9 cellular contexts compared by ENCODE assay signal in the genomic region with DNA sequence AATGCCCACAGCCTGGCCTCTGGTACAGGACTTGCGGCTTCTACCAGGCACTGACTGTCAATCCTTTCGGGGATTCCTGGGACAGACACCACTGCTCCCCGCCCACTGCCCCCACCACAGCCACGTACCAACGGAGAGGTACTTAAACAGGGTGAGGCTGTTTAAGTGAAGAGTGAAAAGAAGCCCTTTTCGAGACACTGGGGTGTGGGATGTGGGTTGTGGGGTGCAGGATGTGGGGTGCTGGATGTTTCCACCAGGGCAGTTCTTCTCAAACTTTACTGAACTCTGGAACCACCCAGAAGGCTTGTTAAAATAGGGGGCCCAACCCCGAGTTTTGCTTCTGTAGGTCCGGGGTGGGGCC. TPM values are rescaled to one million over a fixed set of nuclear protein-coding genes. Genes with fewer than 3 reads are reported as not detected.
DNase-seq lines count a peak whose midpoint lies in the region; ATAC-seq, FAIRE-seq and TF ChIP-seq lines count a peak whose summit lies in the region.
"Had no signal": no experiment of that assay in that cellular context is flagged by ENCODE, and none has a peak within 500 bp of the region (broad histone marks: within the 10 kb centered on the region; RNA-seq: fewer than 3 reads in every experiment).

No MANE protein-coding gene starts in this region.

- H3K27me3 ChIP-seq in CD8-positive, alpha-beta T cell (ENCODE audit: insufficient read depth, low read length): no peaks in the 10 kb centered on the region
- H3K27me3 ChIP-seq in small intestine (ENCODE audit: control insufficient read depth in 2 of 2, insufficient read depth in 2 of 2, low read length in 2 of 2): no peaks in the 10 kb centered on the region

- H3K4me3 ChIP-seq in CD8-positive, alpha-beta T cell (ENCODE audit: low read depth, low read length): peak overlapping the region; percentile 60
- no peak overlapping the region for H3K4me3 ChIP-seq in small intestine (ENCODE audit: low read depth in 1 of 2, low read length in 2 of 2)

- no peaks in the 10 kb centered on the region for H3K27me3 Mint-ChIP-seq in CD8-positive, alpha-beta T cell (ENCODE audit: low read depth)
- H3K27me3 Mint-ChIP-seq in activated CD8-positive, alpha-beta memory T cell treated with anti-CD3 and anti-CD28 coated beads, Interleukin-2, amount 10 ng/mL, durations not matched to agents 7 days and 5 days: peaks cover 4% of the 10 kb centered on the region
- peaks cover 7% of the 10 kb centered on the region for H3K27me3 Mint-ChIP-seq in glutamatergic neuron (ENCODE audit: unreplicated experiment)

- TF ChIP-seq CTCF in CD8-positive, alpha-beta T cell (IDR thresholded peaks at IDR 0.05): no peak
- no peak for TF ChIP-seq CTCF in glutamatergic neuron (IDR thresholded peaks at IDR 0.05; ENCODE audit: partially characterized antibody, unreplicated experiment)
- no peak for TF ChIP-seq CTCF in GM10266 (IDR thresholded peaks at IDR 0.05; ENCODE audit: control insufficient read depth, insufficient read depth, low read depth, missing control alignments)

- H3K27ac Mint-ChIP-seq in CD8-positive, alpha-beta T cell: peak overlapping the region; percentile 87
- peak overlapping the region; percentile 77 for H3K27ac Mint-ChIP-seq in activated CD8-positive, alpha-beta memory T cell treated with anti-CD3 and anti-CD28 coated beads, Interleukin-2, amount 10 ng/mL, durations not matched to agents 7 days and 5 days
- no peak overlapping the region for H3K27ac Mint-ChIP-seq in glutamatergic neuron (ENCODE audit: unreplicated experiment)

- peaks cover 3% of the 10 kb centered on the region for H3K36me3 Mint-ChIP-seq in CD8-positive, alpha-beta T cell
- peaks cover 4% of the 10 kb centered on the region for H3K36me3 Mint-ChIP-seq in activated CD8-positive, alpha-beta memory T cell treated with anti-CD3 and anti-CD28 coated beads, Interleukin-2, amount 10 ng/mL, durations not matched to agents 7 days and 5 days
- no peaks in the 10 kb centered on the region for H3K36me3 Mint-ChIP-seq in glutamatergic neuron (ENCODE audit: unreplicated experiment)

- peak overlapping the region; percentile 77 for H3K27ac ChIP-seq in CD8-positive, alpha-beta T cell (ENCODE audit: low read depth, low read length)
- peak overlapping the region; percentile 74 to 78 for H3K27ac ChIP-seq in small intestine (ENCODE audit: low read depth in 1 of 2, low read length in 1 of 2)
- H3K27ac ChIP-seq: SJSA1 had no signal

- H3K4me1 ChIP-seq in CD8-positive, alpha-beta T cell (ENCODE audit: insufficient read depth, low read length): peaks cover 78% of the 10 kb centered on the region
- no peaks in the 10 kb centered on the region for H3K4me1 ChIP-seq in small intestine (ENCODE audit: control insufficient read depth in 2 of 2, insufficient read depth in 1 of 2, low read depth in 1 of 2, low read length in 1 of 2)
- H3K4me1 ChIP-seq: SJSA1 had no signal

- POLR2A ChIA-PET in CD8-positive, alpha-beta T cell (lab: Charles Lee): interaction anchor here (1.2 kb wide), 1 partner anchor 17 kb away, joined by 4 read pairs; no protein-coding TSS in a partner anchor

- no peaks in the 10 kb centered on the region for H3K9me3 ChIP-seq in CD8-positive, alpha-beta T cell (ENCODE audit: low read length)
- H3K9me3 ChIP-seq in small intestine (ENCODE audit: control insufficient read depth, low read depth): no peaks in the 10 kb centered on the region
- H3K9me3 ChIP-seq: SJSA1 had no signal

- no peaks in the 10 kb centered on the region for H3K36me3 ChIP-seq in CD8-positive, alpha-beta T cell (ENCODE audit: insufficient read depth, low read length)
- no peaks in the 10 kb centered on the region for H3K36me3 ChIP-seq in small intestine (ENCODE audit: control insufficient read depth in 2 of 2, insufficient read depth in 2 of 2, low read length in 2 of 2)
- H3K36me3 ChIP-seq: SJSA1 had no signal

- peak; percentile 64 for ATAC-seq in CD8-positive, alpha-beta T cell
- peak; percentile 73 for ATAC-seq in activated CD8-positive, alpha-beta memory T cell treated with anti-CD3 and anti-CD28 coated beads, Interleukin-2, amount 10 ng/mL, durations not matched to agents 7 days and 5 days
- ATAC-seq in HG02885 (IDR thresholded peaks at IDR 0.05; ENCODE audit: poor library complexity, unreplicated experiment): no peak

- H3K4me1 Mint-ChIP-seq in CD8-positive, alpha-beta T cell (ENCODE audit: low read depth): peaks cover 78% of the 10 kb centered on the region
- peaks cover 76% of the 10 kb centered on the region for H3K4me1 Mint-ChIP-seq in activated CD8-positive, alpha-beta memory T cell treated with anti-CD3 and anti-CD28 coated beads, Interleukin-2, amount 10 ng/mL, durations not matched to agents 7 days and 5 days
- peaks cover 5% of the 10 kb centered on the region for H3K4me1 Mint-ChIP-seq in glutamatergic neuron (ENCODE audit: low read depth, unreplicated experiment)

- DNase-seq in CD8-positive, alpha-beta T cell: peak in 6 of 7 experiments; percentile 47 to 88 (median 60)
- peak; percentile 98 for DNase-seq in activated CD8-positive, alpha-beta memory T cell treated with anti-CD3 and anti-CD28 coated beads, Interleukin-2, amount 10 ng/mL, durations not matched to agents 7 days and 5 days
- DNase-seq in glutamatergic neuron: no peak
- peak; percentile 61 for DNase-seq in small intestine
- DNase-seq in amniotic stem cell (lab: John Stamatoyannopoulos, UW): no peak
- DNase-seq in GM10266 (ENCODE audit: extremely low spot score): no peak
- DNase-seq in midbrain (lab: John Stamatoyannopoulos, UW): no peak

- WGBS in small intestine, 3 donors: 6 to 22% (median 15%) methylated on average over 7 to 8 of the region's 8 CpGs

- CTCF ChIA-PET in CD8-positive, alpha-beta T cell (lab: Charles Lee): interaction anchor here (1.0 to 4.5 kb wide), 3 partner anchors 17 to 677 kb away, joined by 3 to 27 read pairs (median 5); no protein-coding TSS in a partner anchor
- CTCF ChIA-PET in activated CD8-positive, alpha-beta memory T cell treated with anti-CD3 and anti-CD28 coated beads, Interleukin-2, amount 10 ng/mL, durations not matched to agents 7 days and 5 days (lab: Charles Lee): interaction anchor here (1.4 to 14.0 kb wide), 3 partner anchors 14 to 641 kb away, joined by 3 to 175 read pairs (median 23); no protein-coding TSS in a partner anchor

- H3K9me3 Mint-ChIP-seq in CD8-positive, alpha-beta T cell: no peaks in the 10 kb centered on the region
- H3K9me3 Mint-ChIP-seq in activated CD8-positive, alpha-beta memory T cell treated with anti-CD3 and anti-CD28 coated beads, Interleukin-2, amount 10 ng/mL, durations not matched to agents 7 days and 5 days (ENCODE audit: low read depth): no peaks in the 10 kb centered on the region
- H3K9me3 Mint-ChIP-seq in glutamatergic neuron (ENCODE audit: unreplicated experiment): peaks cover 10% of the 10 kb centered on the region

- intact Hi-C loops in CD8-positive, alpha-beta T cell (cut with DNase I, micrococcal nuclease): loop anchor here (1.0 to 10.0 kb wide), 8 partner anchors 17 to 1481 kb away; partner anchors contain the start of genes PARVG (in 2 of the 2), PRR5 (in 2 of the 2), RTL6 (in 1 of the 2) and TTLL12 (in 1 of the 2)

- no peak for FAIRE-seq in small intestine (lab: Jason Lieb, UNC)

- H3K4me3 Mint-ChIP-seq in CD8-positive, alpha-beta T cell: peak overlapping the region; percentile 82
- peak overlapping the region; percentile 60 for H3K4me3 Mint-ChIP-seq in activated CD8-positive, alpha-beta memory T cell treated with anti-CD3 and anti-CD28 coated beads, Interleukin-2, amount 10 ng/mL, durations not matched to agents 7 days and 5 days
- peak overlapping the region; percentile 79 for H3K4me3 Mint-ChIP-seq in glutamatergic neuron (ENCODE audit: unreplicated experiment)

RNA-seq across cellular contexts. Expression of gene PRR5, which starts 34.2 kb away (rescaled TPM):
- 10 to 100 TPM; 47.6 to 49.3 TPM for total RNA-seq in CD8-positive, alpha-beta T cell
- total RNA-seq in activated CD8-positive, alpha-beta memory T cell treated with anti-CD3 and anti-CD28 coated beads, Interleukin-2, amount 10 ng/mL, durations not matched to agents 7 days and 5 days: 10 to 100 TPM; 20.0 to 35.7 TPM
- total RNA-seq in glutamatergic neuron (ENCODE audit: unreplicated experiment): 17.5 TPM
- polyA plus RNA-seq in small intestine: 10 to 100 TPM; 37.0 to 80.5 (median 73.1) TPM

Comparison
In these comparisons a context has a peak if more than half of its experiments do, and no peak if none do; other contexts are left out.
1. DNase-seq: peak in CD8-positive, alpha-beta T cell (6 of 7), activated CD8-positive, alpha-beta memory T cell treated with anti-CD3 and anti-CD28 coated beads, Interleukin-2, amount 10 ng/mL, durations not matched to agents 7 days and 5 days (single experiment) and small intestine (single experiment); none in glutamatergic neuron (single experiment), amniotic stem cell (single experiment), GM10266 (single experiment) and midbrain (single experiment).
2. Peak in every context shown above with its lines, with median percentiles within 50 percentile points of each other: H3K4me3 Mint-ChIP-seq.